Comparison of ENCODE assay signal across 23 cellular contexts in the genomic region with DNA sequence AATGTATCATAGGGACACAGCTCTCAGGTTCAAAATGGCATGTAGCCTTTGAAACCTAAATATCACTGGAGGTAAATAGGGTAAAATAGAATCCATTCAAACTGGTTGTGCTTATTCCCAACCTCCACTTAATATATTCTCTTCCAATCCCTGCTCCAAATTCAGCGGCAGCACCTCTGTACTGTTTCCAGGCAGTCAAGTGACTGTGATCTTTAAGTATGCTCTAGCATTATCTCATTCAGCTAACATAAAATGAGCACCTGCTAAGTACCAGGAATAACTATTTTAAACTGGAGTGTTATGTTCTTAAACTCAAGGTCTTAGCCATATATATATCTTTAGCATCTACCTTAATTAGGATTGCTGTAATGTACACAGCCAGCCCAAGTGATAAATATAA.
DNase-seq lines count a peak whose midpoint lies in the region; TF ChIP-seq lines count a peak whose summit lies in the region.
"Had no signal": no experiment of that assay in that cellular context is flagged by ENCODE, and none has a peak within 500 bp of the region (broad histone marks: within the 10 kb centered on the region; RNA-seq: fewer than 3 reads in every experiment).

No MANE protein-coding gene starts in this region.

- H3K27me3 Mint-ChIP-seq in neural progenitor cell (ENCODE audit: insufficient read depth, low read depth), result no peaks in the 10 kb centered on the region
- H3K27me3 Mint-ChIP-seq: B cell; CD4-positive, alpha-beta T cell had no signal

- H3K4me2 ChIP-seq in neural progenitor cell, result peak overlapping the region; percentile 68
- H3K4me2 ChIP-seq: A549 had no signal

- H3K9ac ChIP-seq in neural progenitor cell, result no peak overlapping the region
- H3K9ac ChIP-seq: BLaER1 treated with 17β-estradiol and CSF1 and Interleukin-3, amounts not matched to agents 10 nM and 100 nM had no signal

- H3K4me3 ChIP-seq in neural progenitor cell, result no peak overlapping the region
- H3K4me3 ChIP-seq: A549; BLaER1 treated with 17β-estradiol and CSF1 and Interleukin-3, amounts not matched to agents 10 nM and 100 nM; GM12878 had no signal

- no peaks in the 10 kb centered on the region for H3K79me2 ChIP-seq in neural progenitor cell (ENCODE audit: low read depth)

- TF ChIP-seq CTCF in neural progenitor cell (IDR thresholded peaks at IDR 0.05), result no peak

- peaks cover 5% of the 10 kb centered on the region for H3K9me3 ChIP-seq in neural progenitor cell (ENCODE audit: low read depth)
- H3K9me3 ChIP-seq: A549, Caco-2 had no signal

- no peaks in the 10 kb centered on the region for H4K20me1 ChIP-seq in neural progenitor cell (ENCODE audit: low read depth)
- H4K20me1 ChIP-seq: BLaER1 treated with 17β-estradiol and CSF1 and Interleukin-3, amounts not matched to agents 10 nM and 100 nM had no signal

- H3K36me3 ChIP-seq in neural progenitor cell, result no peaks in the 10 kb centered on the region
- H3K36me3 ChIP-seq: BLaER1 treated with 17β-estradiol and CSF1 and Interleukin-3, amounts not matched to agents 10 nM and 100 nM had no signal

- no peak overlapping the region for H3K27ac Mint-ChIP-seq in neural progenitor cell
- H3K27ac Mint-ChIP-seq: B cell; CD4-positive, alpha-beta T cell; CD8-positive, alpha-beta T cell had no signal

- H3K4me1 Mint-ChIP-seq in neural progenitor cell, result peaks cover 5% of the 10 kb centered on the region
- H3K4me1 Mint-ChIP-seq: B cell had no signal

- peak; percentile 18 for DNase-seq in NCI-H2227 (lab: John Stamatoyannopoulos, UW; ENCODE audit: unreplicated experiment)
- no peak for DNase-seq in NCI-H2227 treated with DMSO at 0.1 percent for 48 hours (lab: John Stamatoyannopoulos, UW)
- DNase-seq in neural progenitor cell (ENCODE audit: low spot score), result no peak
- DNase-seq in activated effector memory CD4-positive, alpha-beta T cell treated with anti-CD3 and anti-CD28 coated beads, Interleukin-2, amount 50 U/mL, for 16 hours, result no peak
- no peak for DNase-seq in stimulated activated CD4-positive, alpha-beta T cell treated with anti-CD3 and anti-CD28 coated beads, Interleukin-4, amount 100 ng/mL, for 4 hours
- DNase-seq: AML-193; Caco-2; Calu3; CD4-positive, alpha-beta T cell; CD8-positive, alpha-beta T cell; DMS 273 treated with DMSO at 0.1 percent for 48 hours; DMS153; DMS53; DMS79; DND-41; EL; GDM1 had no signal

- H3K4me3 Mint-ChIP-seq in neural progenitor cell, result no peak overlapping the region
- H3K4me3 Mint-ChIP-seq: B cell; CD4-positive, alpha-beta T cell; CD8-positive, alpha-beta T cell had no signal

- no peak overlapping the region for H3K27ac ChIP-seq in neural progenitor cell
- H3K27ac ChIP-seq: 22Rv1, A549, C4-2B had no signal

- peaks cover under 1% of the 10 kb centered on the region for H3K9me3 Mint-ChIP-seq in neural progenitor cell

- no peak overlapping the region for H2AFZ ChIP-seq in neural progenitor cell (replicated peaks)

- H3K27me3 ChIP-seq in neural progenitor cell, result no peaks in the 10 kb centered on the region
- H3K27me3 ChIP-seq: BLaER1 treated with 17β-estradiol and CSF1 and Interleukin-3, amounts not matched to agents 10 nM and 100 nM had no signal

- peaks cover 10% of the 10 kb centered on the region for H3F3A ChIP-seq in neural progenitor cell (ENCODE audit: low read depth)

- H3K4me1 ChIP-seq in neural progenitor cell, result peaks cover 21% of the 10 kb centered on the region
- H3K4me1 ChIP-seq: A549, Caco-2 had no signal

- H3K36me3 Mint-ChIP-seq in neural progenitor cell, result no peaks in the 10 kb centered on the region
- H3K36me3 Mint-ChIP-seq: CD8-positive, alpha-beta T cell had no signal
